ENCODE assay signal across 1 cellular context in the genomic region with DNA sequence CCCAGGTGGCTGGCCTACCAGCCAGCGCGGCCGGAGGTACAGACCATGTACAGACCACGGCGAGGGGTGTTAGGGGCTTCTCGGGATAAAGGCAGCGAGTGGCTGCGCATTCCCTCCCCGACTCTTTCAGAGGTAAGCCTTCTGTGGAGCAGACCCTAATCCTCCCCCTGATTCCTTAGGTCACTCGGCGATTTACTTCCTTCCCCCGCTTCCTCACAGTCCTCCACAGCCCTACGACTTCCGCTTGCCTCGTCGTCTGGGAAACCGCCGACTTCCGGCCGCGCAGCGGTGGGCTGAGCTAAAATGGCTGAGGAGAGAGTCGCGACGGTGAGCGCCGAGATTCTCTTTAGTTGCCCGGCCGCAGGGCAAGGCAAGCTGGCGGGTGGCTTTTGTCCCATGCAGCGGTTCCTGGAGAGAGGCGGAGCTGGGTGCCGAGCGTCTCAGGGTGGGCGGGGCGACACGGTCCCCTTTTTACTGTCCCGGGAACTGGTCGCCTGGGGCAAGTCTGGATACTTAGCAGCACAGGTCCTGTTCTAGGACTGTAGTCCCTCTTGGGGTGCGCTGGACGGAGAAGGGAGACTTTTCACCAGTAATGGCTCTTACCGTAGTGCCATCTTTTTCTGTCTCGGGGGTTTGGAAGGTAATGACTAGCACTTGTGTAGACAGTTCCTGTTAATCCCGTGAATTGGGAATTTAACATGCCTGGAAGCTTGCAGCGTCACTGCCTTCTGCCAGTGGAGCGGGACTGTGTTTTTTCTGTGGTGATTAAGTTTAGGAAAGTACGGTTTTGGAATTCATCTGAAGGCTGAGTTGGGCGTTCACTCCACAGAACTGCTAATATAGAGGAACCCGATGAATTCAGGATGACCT.
A peak's percentile ranks its signal among the peaks of the same experiment; 100 is the strongest.
TF ChIP-seq lines count a peak whose summit lies in the region.

TSS of gene BBS4 (plus strand) at position 283 of the 870 bp plus-strand sequence. CDS start at position 304, 21 bp downstream.
TSS of gene HIGD2B (minus strand) at position 258 of the 870 bp plus-strand sequence. CDS start 9,808 bp downstream, outside the sequence.

TF ChIP-seq in GM12878, 131 proteins besides CTCF, POLR2A, EP300 and RAD21 (continued from another document and continues in another):
- TF ChIP-seq ZNF687 (IDR thresholded peaks at IDR 0.05), result peak; percentile 70; the same call in 1 of the 2 replicates
- TF ChIP-seq CBX5 (IDR thresholded peaks at IDR 0.05; ENCODE audit: low read depth), result no peak
- 0 out of 2 replicates have a peak, but pooled peaks have one; percentile 7 for TF ChIP-seq TCF3 (IDR thresholded peaks at IDR 0.05; ENCODE audit: borderline replicate concordance, insufficient read depth, low read depth, low read length)
- TF ChIP-seq TCF7 (IDR thresholded peaks at IDR 0.05; ENCODE audit: borderline replicate concordance), result no peak
- TF ChIP-seq RCOR1 (conservative IDR thresholded peaks at IDR 0.05; ENCODE audit: low read depth, low read length), result no peak
- no peak for TF ChIP-seq PAX5 (IDR thresholded peaks at IDR 0.05; ENCODE audit: borderline replicate concordance, low read depth, low read length)
- no peak for TF ChIP-seq ZNF24 (IDR thresholded peaks at IDR 0.05)
- TF ChIP-seq SUPT20H (IDR thresholded peaks at IDR 0.05; ENCODE audit: borderline replicate concordance, control insufficient read depth, low read depth, low read length), result no peak
- no peak for TF ChIP-seq LARP7 (IDR thresholded peaks at IDR 0.05)
- TF ChIP-seq, protein P1, sequence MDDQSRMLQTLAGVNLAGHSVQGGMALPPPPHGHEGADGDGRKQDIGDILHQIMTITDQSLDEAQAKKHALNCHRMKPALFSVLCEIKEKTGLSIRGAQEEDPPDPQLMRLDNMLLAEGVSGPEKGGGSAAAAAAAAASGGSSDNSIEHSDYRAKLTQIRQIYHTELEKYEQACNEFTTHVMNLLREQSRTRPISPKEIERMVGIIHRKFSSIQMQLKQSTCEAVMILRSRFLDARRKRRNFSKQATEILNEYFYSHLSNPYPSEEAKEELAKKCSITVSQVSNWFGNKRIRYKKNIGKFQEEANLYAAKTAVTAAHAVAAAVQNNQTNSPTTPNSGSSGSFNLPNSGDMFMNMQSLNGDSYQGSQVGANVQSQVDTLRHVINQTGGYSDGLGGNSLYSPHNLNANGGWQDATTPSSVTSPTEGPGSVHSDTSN (IDR thresholded peaks at IDR 0.05; ENCODE audit: insufficient replicate concordance, low read depth, low read length), result no peak
- peak in 1 of 2 experiments; percentile 90; a peak in 2 of 4 replicates for TF ChIP-seq ETV6 (conservative IDR thresholded peaks at IDR 0.05 in 1 of 2, IDR thresholded peaks at IDR 0.05 in 1 of 2; ENCODE audit: borderline replicate concordance in 1 of 2, low read depth in 1 of 2)
- TF ChIP-seq RFX5 (IDR thresholded peaks at IDR 0.05; ENCODE audit: low read depth, low read length), result no peak
- peak; percentile 76; the same call in 1 of the 2 replicates for TF ChIP-seq RELB (IDR thresholded peaks at IDR 0.05; ENCODE audit: low read depth)
- 0 out of 2 replicates have a peak, but pooled peaks have one; percentile 25 for TF ChIP-seq MYB (IDR thresholded peaks at IDR 0.05; ENCODE audit: borderline replicate concordance, low read depth, low read length)
- no peak for TF ChIP-seq ATF3 (IDR thresholded peaks at IDR 0.05; ENCODE audit: borderline replicate concordance, extremely low read depth, low read depth, low read length)
- no peak for TF ChIP-seq MEF2A (IDR thresholded peaks at IDR 0.05; ENCODE audit: insufficient read depth, low read depth, low read length)
- TF ChIP-seq HDAC2 (IDR thresholded peaks at IDR 0.05), result no peak
- TF ChIP-seq, protein P2, sequence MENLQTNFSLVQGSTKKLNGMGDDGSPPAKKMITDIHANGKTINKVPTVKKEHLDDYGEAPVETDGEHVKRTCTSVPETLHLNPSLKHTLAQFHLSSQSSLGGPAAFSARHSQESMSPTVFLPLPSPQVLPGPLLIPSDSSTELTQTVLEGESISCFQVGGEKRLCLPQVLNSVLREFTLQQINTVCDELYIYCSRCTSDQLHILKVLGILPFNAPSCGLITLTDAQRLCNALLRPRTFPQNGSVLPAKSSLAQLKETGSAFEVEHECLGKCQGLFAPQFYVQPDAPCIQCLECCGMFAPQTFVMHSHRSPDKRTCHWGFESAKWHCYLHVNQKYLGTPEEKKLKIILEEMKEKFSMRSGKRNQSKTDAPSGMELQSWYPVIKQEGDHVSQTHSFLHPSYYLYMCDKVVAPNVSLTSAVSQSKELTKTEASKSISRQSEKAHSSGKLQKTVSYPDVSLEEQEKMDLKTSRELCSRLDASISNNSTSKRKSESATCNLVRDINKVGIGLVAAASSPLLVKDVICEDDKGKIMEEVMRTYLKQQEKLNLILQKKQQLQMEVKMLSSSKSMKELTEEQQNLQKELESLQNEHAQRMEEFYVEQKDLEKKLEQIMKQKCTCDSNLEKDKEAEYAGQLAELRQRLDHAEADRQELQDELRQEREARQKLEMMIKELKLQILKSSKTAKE (IDR thresholded peaks at IDR 0.05; ENCODE audit: low read depth, poor library complexity, severe bottlenecking), result no peak
- no peak for TF ChIP-seq MAX (IDR thresholded peaks at IDR 0.05; ENCODE audit: low read depth, low read length)
- no peak for TF ChIP-seq TCF12 (IDR thresholded peaks at IDR 0.05; ENCODE audit: low read depth, low read length)
- TF ChIP-seq SMAD5 (IDR thresholded peaks at IDR 0.05; ENCODE audit: low read depth), result peak; percentile 73; the same call in 1 of the 2 replicates
- peak; percentile 6 to 51; a peak in 2 of 4 replicates for TF ChIP-seq IKZF2 (IDR thresholded peaks at IDR 0.05)
- no peak for TF ChIP-seq REST (IDR thresholded peaks at IDR 0.05; ENCODE audit: low read depth, low read length)
- peak; percentile 85 for TF ChIP-seq NKRF (conservative IDR thresholded peaks at IDR 0.05)
- TF ChIP-seq PML (IDR thresholded peaks at IDR 0.05; ENCODE audit: low read length), result peak; percentile 73; the same call in 1 of the 2 replicates
- peak; percentile 79 for TF ChIP-seq IKZF1 (conservative IDR thresholded peaks at IDR 0.05)
- TF ChIP-seq ATF2 (IDR thresholded peaks at IDR 0.05; ENCODE audit: low read length), result no peak
- TF ChIP-seq STAT3 (IDR thresholded peaks at IDR 0.05; ENCODE audit: low read depth, low read length), result no peak
- TF ChIP-seq MTA3 (IDR thresholded peaks at IDR 0.05; ENCODE audit: borderline replicate concordance, low read length), result no peak
- peak; percentile 76; the same call in 1 of the 2 replicates for TF ChIP-seq JUND (IDR thresholded peaks at IDR 0.05; ENCODE audit: low read depth, low read length)
- no peak for TF ChIP-seq IRF5 (IDR thresholded peaks at IDR 0.05; ENCODE audit: borderline replicate concordance)
- TF ChIP-seq TARDBP (IDR thresholded peaks at IDR 0.05; ENCODE audit: borderline replicate concordance), result no peak
- TF ChIP-seq ESRRA (IDR thresholded peaks at IDR 0.05; ENCODE audit: low read length), result no peak
- TF ChIP-seq BACH1 (IDR thresholded peaks at IDR 0.05; ENCODE audit: borderline replicate concordance), result 0 out of 2 replicates have a peak, but pooled peaks have one; percentile 36
